ENCODE assay signal across 8 cellular contexts in genomic region chr19:20051841-20052768, GRCh38. TPM values are rescaled to one million over a fixed set of nuclear protein-coding genes. Genes with fewer than 3 reads are reported as not detected.
DNase-seq lines count a peak whose midpoint lies in the region; ATAC-seq and TF ChIP-seq lines count a peak whose summit lies in the region.

No MANE protein-coding gene starts in this region.

- peaks cover 1% of the 10 kb centered on the region for H3K4me1 Mint-ChIP-seq in activated T-helper 2 cell treated with anti-CD3 and anti-CD28 coated beads, Interferon-gamma antibody, Interleukin-2, Interleukin-4, amounts not matched to agents 10 μg/mL and 5 μg/mL and 100 μg/mL, durations not matched to agents 14 hours and 24 hours and 36 hours (ENCODE audit: low read depth)
- peaks cover 3 to 15% (median 13%) of the 10 kb centered on the region in 4 donors for H3K4me1 Mint-ChIP-seq in naive thymus-derived CD8-positive, alpha-beta T cell
- H3K4me1 Mint-ChIP-seq in stimulated activated memory B cell treated with anti-CD40 and anti-IgM and Interleukin-4, amounts not matched to agents 10 μg/mL and 1 μg/mL and 100 μg/mL, for 72 hours, result peaks cover 13% of the 10 kb centered on the region

- DNase-seq in AG10803 (ENCODE audit: low read depth), result peak; percentile 97
- peak; percentile 11 for DNase-seq in GM19240 (ENCODE audit: insufficient read length, low spot score)
- DNase-seq in PC-3, result peak; percentile 49
- DNase-seq in activated T-helper 2 cell treated with anti-CD3 and anti-CD28 coated beads, Interferon-gamma antibody, Interleukin-2, Interleukin-4, amounts not matched to agents 10 μg/mL and 5 μg/mL and 100 μg/mL, durations not matched to agents 14 hours and 24 hours and 36 hours (ENCODE audit: low spot score), result peak; percentile 28
- DNase-seq in fibroblast of pulmonary artery (ENCODE audit: low read depth), result peak; percentile 99
- DNase-seq in naive thymus-derived CD8-positive, alpha-beta T cell, result peak; percentile 22 to 72 (median 48)

- peak; percentile 80 for ATAC-seq in HG03521 (IDR thresholded peaks at IDR 0.05; ENCODE audit: unreplicated experiment)
- peak; percentile 18; the same call in 1 of the 2 replicates for ATAC-seq in PC-3
- ATAC-seq in naive thymus-derived CD8-positive, alpha-beta T cell, result peak; percentile 94 to 97
- ATAC-seq in stimulated activated memory B cell treated with anti-CD40 and anti-IgM and Interleukin-4, amounts not matched to agents 10 μg/mL and 1 μg/mL and 100 μg/mL, for 72 hours, result peak; percentile 96

- H3K27me3 ChIP-seq in PC-3 (ENCODE audit: low read length), result no peaks in the 10 kb centered on the region

- BruUV-seq in PC-3 (replicated peaks; lab: Mats Ljungman, UMichigan), result no TSS peak

- intact Hi-C loops in PC-3 (cut with micrococcal nuclease), result no loop called here
- intact Hi-C loops in activated T-helper 2 cell treated with anti-CD3 and anti-CD28 coated beads, Interferon-gamma antibody, Interleukin-2, Interleukin-4, amounts not matched to agents 10 μg/mL and 5 μg/mL and 100 μg/mL, durations not matched to agents 14 hours and 24 hours and 36 hours (cut with micrococcal nuclease), result no loop called here

- no peak for TF ChIP-seq CTCF in AG10803 (conservative IDR thresholded peaks at IDR 0.05; ENCODE audit: low read length)
- no peak for TF ChIP-seq CTCF in PC-3 (conservative IDR thresholded peaks at IDR 0.05; ENCODE audit: low read depth, low read length)
- TF ChIP-seq CTCF in fibroblast of pulmonary artery (IDR thresholded peaks at IDR 0.05; ENCODE audit: low read length, missing control alignments), result no peak

- no peak overlapping the region for H3K9ac ChIP-seq in PC-3 (ENCODE audit: low read length)

- CTCF ChIA-PET in PC-3 (lab: Charles Lee), result no interaction called here

- H3K27me3 Mint-ChIP-seq in activated T-helper 2 cell treated with anti-CD3 and anti-CD28 coated beads, Interferon-gamma antibody, Interleukin-2, Interleukin-4, amounts not matched to agents 10 μg/mL and 5 μg/mL and 100 μg/mL, durations not matched to agents 14 hours and 24 hours and 36 hours (ENCODE audit: low read depth), result no peaks in the 10 kb centered on the region
- peaks cover 0 to 2% (median 1%) of the 10 kb centered on the region in 5 donors for H3K27me3 Mint-ChIP-seq in naive thymus-derived CD8-positive, alpha-beta T cell
- H3K27me3 Mint-ChIP-seq in stimulated activated memory B cell treated with anti-CD40 and anti-IgM and Interleukin-4, amounts not matched to agents 10 μg/mL and 1 μg/mL and 100 μg/mL, for 72 hours, result no peaks in the 10 kb centered on the region

- peak overlapping the region; percentile 46 for H3K27ac Mint-ChIP-seq in activated T-helper 2 cell treated with anti-CD3 and anti-CD28 coated beads, Interferon-gamma antibody, Interleukin-2, Interleukin-4, amounts not matched to agents 10 μg/mL and 5 μg/mL and 100 μg/mL, durations not matched to agents 14 hours and 24 hours and 36 hours
- peak overlapping the region; percentile 84 to 97 (median 94) for H3K27ac Mint-ChIP-seq in naive thymus-derived CD8-positive, alpha-beta T cell
- H3K27ac Mint-ChIP-seq in stimulated activated memory B cell treated with anti-CD40 and anti-IgM and Interleukin-4, amounts not matched to agents 10 μg/mL and 1 μg/mL and 100 μg/mL, for 72 hours, result peak overlapping the region; percentile 85

- peak overlapping the region; percentile 34 for H3K4me2 ChIP-seq in PC-3 (ENCODE audit: low read length)

- H3K4me3 Mint-ChIP-seq in activated T-helper 2 cell treated with anti-CD3 and anti-CD28 coated beads, Interferon-gamma antibody, Interleukin-2, Interleukin-4, amounts not matched to agents 10 μg/mL and 5 μg/mL and 100 μg/mL, durations not matched to agents 14 hours and 24 hours and 36 hours (ENCODE audit: low read depth), result peak overlapping the region; percentile 92
- peak overlapping the region; percentile 94 to 100 (median 98) for H3K4me3 Mint-ChIP-seq in naive thymus-derived CD8-positive, alpha-beta T cell
- H3K4me3 Mint-ChIP-seq in stimulated activated memory B cell treated with anti-CD40 and anti-IgM and Interleukin-4, amounts not matched to agents 10 μg/mL and 1 μg/mL and 100 μg/mL, for 72 hours, result peak overlapping the region; percentile 97

- no peaks in the 10 kb centered on the region for H3K9me2 ChIP-seq in PC-3 (replicated peaks; ENCODE audit: low read length)

- no peaks in the 10 kb centered on the region for H3K36me3 Mint-ChIP-seq in activated T-helper 2 cell treated with anti-CD3 and anti-CD28 coated beads, Interferon-gamma antibody, Interleukin-2, Interleukin-4, amounts not matched to agents 10 μg/mL and 5 μg/mL and 100 μg/mL, durations not matched to agents 14 hours and 24 hours and 36 hours (ENCODE audit: low read depth)
- H3K36me3 Mint-ChIP-seq in naive thymus-derived CD8-positive, alpha-beta T cell, result no peaks in the 10 kb centered on the region
- no peaks in the 10 kb centered on the region for H3K36me3 Mint-ChIP-seq in stimulated activated memory B cell treated with anti-CD40 and anti-IgM and Interleukin-4, amounts not matched to agents 10 μg/mL and 1 μg/mL and 100 μg/mL, for 72 hours

- no peaks in the 10 kb centered on the region for H3K79me2 ChIP-seq in PC-3 (ENCODE audit: low read length)

- peaks cover 15% of the 10 kb centered on the region; the same call in 1 of the 2 replicates for H3K9me3 ChIP-seq in PC-3 (ENCODE audit: low read length)

- POLR2A ChIA-PET in PC-3 (lab: Charles Lee; ENCODE audit: unreplicated experiment), result no interaction called here
- POLR2A ChIA-PET in naive thymus-derived CD8-positive, alpha-beta T cell (lab: Charles Lee), result interaction anchor here (0.5 to 1.9 kb wide), 13 partner anchors 13 to 621 kb away, joined by 3 to 37 read pairs (median 4); partner anchors contain the start of genes NDUFA13, ZNF486, ZNF506 and ZNF682

- peak overlapping the region; percentile 53; the same call in 1 of the 2 replicates for H2AFZ ChIP-seq in PC-3 (ENCODE audit: low read length)

- peaks cover 34% of the 10 kb centered on the region for H3K9me3 Mint-ChIP-seq in activated T-helper 2 cell treated with anti-CD3 and anti-CD28 coated beads, Interferon-gamma antibody, Interleukin-2, Interleukin-4, amounts not matched to agents 10 μg/mL and 5 μg/mL and 100 μg/mL, durations not matched to agents 14 hours and 24 hours and 36 hours
- peaks cover 0 to 3% (median 0%) of the 10 kb centered on the region in 9 donors for H3K9me3 Mint-ChIP-seq in naive thymus-derived CD8-positive, alpha-beta T cell
- peaks cover 5% of the 10 kb centered on the region for H3K9me3 Mint-ChIP-seq in stimulated activated memory B cell treated with anti-CD40 and anti-IgM and Interleukin-4, amounts not matched to agents 10 μg/mL and 1 μg/mL and 100 μg/mL, for 72 hours

- H3K36me3 ChIP-seq in PC-3 (ENCODE audit: low read depth, low read length), result no peaks in the 10 kb centered on the region; the same call in 1 of the 2 replicates

- no peak overlapping the region for H3K27ac ChIP-seq in PC-3 (ENCODE audit: low read length)

- no peaks in the 10 kb centered on the region for H3F3A ChIP-seq in PC-3 (ENCODE audit: low read length, unreplicated experiment)

- H3K4me3 ChIP-seq in AG10803 (ENCODE audit: low read length), result peak overlapping the region; percentile 70
- peak overlapping the region; percentile 50 for H3K4me3 ChIP-seq in PC-3 (ENCODE audit: low read length)
- peak overlapping the region; percentile 95 for H3K4me3 ChIP-seq in fibroblast of pulmonary artery (replicated peaks; ENCODE audit: low read depth, low read length)

- no peaks in the 10 kb centered on the region for H3K4me1 ChIP-seq in PC-3 (ENCODE audit: insufficient read depth, low read length)

- no peaks in the 10 kb centered on the region for H4K20me1 ChIP-seq in PC-3 (ENCODE audit: low read length)

RNA-seq across cellular contexts. Expression of gene ZNF682, which starts 12.8 kb away (rescaled TPM):
- 0.69 and 3.5 TPM in 2 replicates for total RNA-seq in PC-3 (2014; rRNA removed)
- total RNA-seq in activated T-helper 2 cell treated with anti-CD3 and anti-CD28 coated beads, Interferon-gamma antibody, Interleukin-2, Interleukin-4, amounts not matched to agents 10 μg/mL and 5 μg/mL and 100 μg/mL, durations not matched to agents 14 hours and 24 hours and 36 hours, result 4.8 TPM in 2 replicates
- 10 to 100 TPM; 11.7 to 11.8 TPM for total RNA-seq in naive thymus-derived CD8-positive, alpha-beta T cell
- polyA plus RNA-seq in naive thymus-derived CD8-positive, alpha-beta T cell, result 1 to 10 TPM; 2.8 to 5.9 (median 3.4) TPM

RNA-seq across cellular contexts. Expression of gene ZNF90, which starts 25.7 kb away (rescaled TPM):
- total RNA-seq in PC-3 (2014; rRNA removed), result not detected in 2 replicates
- total RNA-seq in activated T-helper 2 cell treated with anti-CD3 and anti-CD28 coated beads, Interferon-gamma antibody, Interleukin-2, Interleukin-4, amounts not matched to agents 10 μg/mL and 5 μg/mL and 100 μg/mL, durations not matched to agents 14 hours and 24 hours and 36 hours, result 3.2 and 5.1 TPM in 2 replicates
- total RNA-seq in naive thymus-derived CD8-positive, alpha-beta T cell, result 10 to 100 TPM; 10.9 to 13.1 TPM
- 1 to 10 TPM in 2 of 3 donors, under 1 TPM in 1; 0.68 to 2.7 (median 2.1) TPM for polyA plus RNA-seq in naive thymus-derived CD8-positive, alpha-beta T cell

Comparison
In these comparisons a context has a peak if more than half of its experiments do, and no peak if none do; other contexts are left out.
1. DNase-seq: peak in every context shown above with its lines; median percentile 99 in fibroblast of pulmonary artery; 97 in AG10803; 49 in PC-3; 48 in naive thymus-derived CD8-positive, alpha-beta T cell; 28 in activated T-helper 2 cell treated with anti-CD3 and anti-CD28 coated beads, Interferon-gamma antibody, Interleukin-2, Interleukin-4, amounts not matched to agents 10 μg/mL and 5 μg/mL and 100 μg/mL, durations not matched to agents 14 hours and 24 hours and 36 hours; 11 in GM19240.
2. ATAC-seq: peak in every context shown above with its lines; median percentile 96 in stimulated activated memory B cell treated with anti-CD40 and anti-IgM and Interleukin-4, amounts not matched to agents 10 μg/mL and 1 μg/mL and 100 μg/mL, for 72 hours; 96 in naive thymus-derived CD8-positive, alpha-beta T cell; 80 in HG03521; 18 in PC-3.